Comparison of ENCODE assay signal across 19 cellular contexts in the genomic region with DNA sequence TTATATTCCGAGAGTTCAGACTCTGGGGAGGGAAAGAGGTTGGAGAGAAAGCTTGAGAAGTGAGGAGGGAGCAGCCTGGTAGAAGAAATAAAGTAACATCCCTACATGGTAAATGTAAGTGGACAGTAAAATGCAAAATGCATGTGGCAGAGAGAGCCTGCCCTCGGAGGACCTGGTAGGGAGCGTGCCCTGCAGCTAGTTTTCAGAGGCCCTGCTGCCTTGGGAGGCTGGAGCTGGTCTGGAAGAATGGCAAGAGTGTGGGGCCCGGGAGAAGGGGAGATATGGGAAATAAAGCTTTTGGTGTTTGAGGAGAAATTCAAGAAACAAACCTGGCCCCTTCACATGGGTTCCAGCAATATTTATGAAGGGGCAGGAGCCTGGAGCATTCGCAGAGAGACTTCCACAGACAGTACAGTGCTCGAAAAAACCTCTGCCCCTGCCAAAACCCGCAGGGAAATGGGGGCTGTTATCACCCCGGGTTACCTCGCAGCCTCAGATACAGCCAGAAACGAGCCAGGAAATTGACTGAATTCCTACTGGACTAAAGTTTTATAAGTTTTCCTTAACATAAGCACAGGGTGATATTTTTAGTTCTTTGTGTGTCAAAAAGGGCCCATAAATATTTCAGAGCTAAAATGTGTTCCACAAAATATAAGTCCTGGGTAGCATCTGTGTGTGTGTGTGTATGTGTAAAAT.
DNase-seq lines count a peak whose midpoint lies in the region; TF ChIP-seq lines count a peak whose summit lies in the region.
"Had no signal": no experiment of that assay in that cellular context is flagged by ENCODE, and none has a peak within 500 bp of the region (broad histone marks: within the 10 kb centered on the region; RNA-seq: fewer than 3 reads in every experiment).

No MANE protein-coding gene starts in this region.

- no peaks in the 10 kb centered on the region for H3K9me3 ChIP-seq in left ventricle myocardium inferior (replicated peaks)
- H3K9me3 ChIP-seq in osteoblast (ENCODE audit: low read depth, low read length): no peaks in the 10 kb centered on the region
- H3K9me3 ChIP-seq: A549 had no signal

- no peak for TF ChIP-seq CTCF in left ventricle myocardium inferior (IDR thresholded peaks at IDR 0.05; ENCODE audit: borderline replicate concordance)
- TF ChIP-seq CTCF in osteoblast (IDR thresholded peaks at IDR 0.05; ENCODE audit: extremely low read depth, low read depth, low read length): no peak

- no peak overlapping the region for H3K27ac ChIP-seq in left ventricle myocardium inferior (replicated peaks)
- no peak overlapping the region for H3K27ac ChIP-seq in osteoblast (ENCODE audit: low read depth, low read length)
- H3K27ac ChIP-seq: C4-2B, KMS-11 had no signal

- H3K79me2 ChIP-seq in osteoblast (ENCODE audit: insufficient read depth, low read length): no peaks in the 10 kb centered on the region

- H4K20me1 ChIP-seq in osteoblast (ENCODE audit: insufficient read depth, low read length): no peaks in the 10 kb centered on the region

- DNase-seq in cardiac septum (ENCODE audit: low spot score): peak; percentile 39
- no peak for DNase-seq in left ventricle myocardium inferior
- DNase-seq in hepatic stellate cell (ENCODE audit: low spot score): peak; percentile 32
- no peak for DNase-seq in osteoblast (ENCODE audit: insufficient read length, low spot score, missing footprints)
- no peak for DNase-seq in NCI-H2107 treated with DMSO at 0.1 percent for 48 hours (lab: John Stamatoyannopoulos, UW; ENCODE audit: unreplicated experiment)
- DNase-seq in inferior parietal cortex (ENCODE audit: extremely low spot score): no peak
- no peak for DNase-seq in medulla oblongata (ENCODE audit: extremely low spot score)
- no peak for DNase-seq in NCI-H82 (lab: John Stamatoyannopoulos, UW)
- DNase-seq: DND-41, GDM1, NCI-H1092, NCI-H146, NCI-H2081 treated with DMSO at 0.1 percent for 48 hours, NCI-H2227 treated with DMSO at 0.1 percent for 48 hours, NCI-H524 treated with DMSO at 0.1 percent for 48 hours, RPMI8226 had no signal

- intact Hi-C loops in cardiac septum (cut with DNase I) (loop anchor here (5.0 kb wide), 1 partner anchor 431 kb away; no protein-coding TSS in a partner anchor), left ventricle myocardium inferior (cut with micrococcal nuclease) (loop anchor here (2.0 kb wide), 1 partner anchor 433 kb away; no protein-coding TSS in a partner anchor)

- H3K36me3 ChIP-seq in left ventricle myocardium inferior (no peaks in the 10 kb centered on the region), osteoblast (ENCODE audit: insufficient read depth, low read length) (no peaks in the 10 kb centered on the region)

- H3K27me3 ChIP-seq in left ventricle myocardium inferior (ENCODE audit: low read depth) (no peaks in the 10 kb centered on the region), osteoblast (ENCODE audit: insufficient read depth, low read length) (no peaks in the 10 kb centered on the region)

- H2AFZ ChIP-seq in osteoblast (ENCODE audit: low read length): peak overlapping the region; percentile 52

- H3K4me3 ChIP-seq in left ventricle myocardium inferior (no peak overlapping the region), osteoblast (ENCODE audit: insufficient read depth, low read length) (no peak overlapping the region)
- H3K4me3 ChIP-seq: A549 had no signal

- H3K4me1 ChIP-seq in left ventricle myocardium inferior (peaks cover under 1% of the 10 kb centered on the region), osteoblast (ENCODE audit: insufficient read depth, low read length) (no peaks in the 10 kb centered on the region)

- H3K4me2 ChIP-seq in osteoblast (ENCODE audit: insufficient read depth, low read length): no peak overlapping the region
- H3K4me2 ChIP-seq: A549, KMS-11 had no signal

Comparison
In these comparisons a context has a peak if more than half of its experiments do, and no peak if none do; other contexts are left out.
1. DNase-seq: peak in cardiac septum (single experiment) and hepatic stellate cell (single experiment); none in left ventricle myocardium inferior (single experiment), osteoblast (single experiment), NCI-H2107 treated with DMSO at 0.1 percent for 48 hours (single experiment), inferior parietal cortex (single experiment), medulla oblongata (single experiment) and NCI-H82 (single experiment).